In genomic region chr5:157855404-157855994, GRCh38 we compare ENCODE assay signal across 7 cellular contexts. TPM values are rescaled to one million over a fixed set of nuclear protein-coding genes. Genes with fewer than 3 reads are reported as not detected.
DNase-seq lines count a peak whose midpoint lies in the region; ATAC-seq and TF ChIP-seq lines count a peak whose summit lies in the region.

No MANE protein-coding gene starts in this region.

- H3K79me1 ChIP-seq in mesenchymal stem cell (replicated peaks; ENCODE audit: low read length, poor library complexity, severe bottlenecking), result no peaks in the 10 kb centered on the region

- H2BK15ac ChIP-seq in mesenchymal stem cell (ENCODE audit: low read depth, poor library complexity, severe bottlenecking), result no peak overlapping the region

- H2BK5ac ChIP-seq in mesenchymal stem cell (ENCODE audit: low read depth, low read length, poor library complexity, severe bottlenecking), result no peak overlapping the region

- no peak overlapping the region for H4K8ac ChIP-seq in mesenchymal stem cell (ENCODE audit: low read length)

- no peak overlapping the region for H3K14ac ChIP-seq in mesenchymal stem cell (ENCODE audit: low read length in 2 of 2)

- no peak overlapping the region for H2BK120ac ChIP-seq in mesenchymal stem cell (ENCODE audit: low read depth, low read length)

- no peak overlapping the region for H2AK5ac ChIP-seq in mesenchymal stem cell (ENCODE audit: low read length, severe bottlenecking)

- H3K23ac ChIP-seq in mesenchymal stem cell (ENCODE audit: low read length in 2 of 2), result no peak overlapping the region

- no peak overlapping the region for H3K27ac ChIP-seq in mesenchymal stem cell (ENCODE audit: low read length, poor library complexity, severe bottlenecking)

- peak; percentile 57 for ATAC-seq in SK-N-SH treated with all-trans-retinoic acid at 6 μM for 48 hours
- no peak for ATAC-seq in GM21447 (IDR thresholded peaks at IDR 0.05; ENCODE audit: unreplicated experiment)

- WGBS in mesenchymal stem cell, result 85% methylated on average over 9 of the region's 10 CpGs

- H3K4ac ChIP-seq in mesenchymal stem cell (ENCODE audit: low read depth in 1 of 2, low read length in 2 of 2), result no peak overlapping the region

- H3K4me2 ChIP-seq in mesenchymal stem cell (ENCODE audit: low read length, poor library complexity, severe bottlenecking), result peak overlapping the region; percentile 21

- no peak overlapping the region for H4K91ac ChIP-seq in mesenchymal stem cell (ENCODE audit: low read length)

- no peaks in the 10 kb centered on the region for H3K36me3 ChIP-seq in mesenchymal stem cell (ENCODE audit: control insufficient read depth in 1 of 2, insufficient read depth in 2 of 2, low read depth in 1 of 2, low read length in 2 of 2)

- DNase-seq in DMS114 treated with DMSO at 0.1 percent for 48 hours (lab: John Stamatoyannopoulos, UW; ENCODE audit: unreplicated experiment) (peak; percentile 47), HT-29 (ENCODE audit: low spot score) (peak; percentile 78), ecto neural progenitor cell (ENCODE audit: low spot score) (peak; percentile 64), mesenchymal stem cell (peak; percentile 78), NCI-H1048 (lab: John Stamatoyannopoulos, UW) (no peak)

- H3K18ac ChIP-seq in mesenchymal stem cell (ENCODE audit: low read depth in 1 of 2, low read length in 2 of 2), result no peak overlapping the region

- no peaks in the 10 kb centered on the region for H3K27me3 ChIP-seq in mesenchymal stem cell (ENCODE audit: control insufficient read depth in 1 of 2, insufficient read depth in 1 of 2, low read length in 2 of 2)

- H3K4me1 ChIP-seq in mesenchymal stem cell (ENCODE audit: control insufficient read depth, insufficient read depth, low read depth, low read length), result peaks cover 11% of the 10 kb centered on the region

- no peaks in the 10 kb centered on the region for H3K9me3 ChIP-seq in mesenchymal stem cell (ENCODE audit: control insufficient read depth, low read length)

- no peak overlapping the region for H2AFZ ChIP-seq in mesenchymal stem cell (ENCODE audit: low read depth, low read length)

- H3K4me3 ChIP-seq in mesenchymal stem cell (ENCODE audit: insufficient read depth in 1 of 2, low read depth in 1 of 2, low read length in 2 of 2), result no peak overlapping the region

- peak overlapping the region; percentile 94 for H3K9ac ChIP-seq in mesenchymal stem cell (ENCODE audit: low read length)

- no peak overlapping the region for H2BK12ac ChIP-seq in mesenchymal stem cell (ENCODE audit: low read length in 2 of 2)

TF ChIP-seq in SK-N-SH treated with all-trans-retinoic acid at 6 μM for 48 hours, 23 proteins besides CTCF, POLR2A, EP300 and RAD21:
- TF ChIP-seq ZFP3 (CRISPR knock-in tag; IDR thresholded peaks at IDR 0.05), result no peak
- TF ChIP-seq ZNF70 (CRISPR knock-in tag; IDR thresholded peaks at IDR 0.05), result no peak
- no peak for TF ChIP-seq OSR1 (CRISPR knock-in tag; IDR thresholded peaks at IDR 0.05)
- no peak for TF ChIP-seq GLIS3 (CRISPR knock-in tag; IDR thresholded peaks at IDR 0.05)
- no peak for TF ChIP-seq ZNF565 (CRISPR knock-in tag; conservative IDR thresholded peaks at IDR 0.05; ENCODE audit: low read depth)
- TF ChIP-seq CREB5 (CRISPR knock-in tag; IDR thresholded peaks at IDR 0.05; ENCODE audit: low read depth), result no peak
- TF ChIP-seq PPARA (CRISPR knock-in tag; IDR thresholded peaks at IDR 0.05; ENCODE audit: borderline replicate concordance), result no peak
- TF ChIP-seq ZC3H10 (CRISPR knock-in tag; IDR thresholded peaks at IDR 0.05), result no peak
- no peak for TF ChIP-seq ARNTL (CRISPR knock-in tag; IDR thresholded peaks at IDR 0.05; ENCODE audit: borderline replicate concordance, low read depth)

RNA-seq across cellular contexts. Expression of gene CLINT1, which starts 3.4 kb away (rescaled TPM):
- 70.0 and 101 TPM in 2 replicates for total RNA-seq in HT-29 (2014; rRNA removed; shearing (Covaris generic))
- polyA plus RNA-seq in mesenchymal stem cell (2013, experiment 1 of 2), result 61.1 TPM
- polyA plus RNA-seq in mesenchymal stem cell (2013, experiment 2 of 2), result 61.0 TPM
